ENCODE assay signal across 30 cellular contexts in the genomic region with DNA sequence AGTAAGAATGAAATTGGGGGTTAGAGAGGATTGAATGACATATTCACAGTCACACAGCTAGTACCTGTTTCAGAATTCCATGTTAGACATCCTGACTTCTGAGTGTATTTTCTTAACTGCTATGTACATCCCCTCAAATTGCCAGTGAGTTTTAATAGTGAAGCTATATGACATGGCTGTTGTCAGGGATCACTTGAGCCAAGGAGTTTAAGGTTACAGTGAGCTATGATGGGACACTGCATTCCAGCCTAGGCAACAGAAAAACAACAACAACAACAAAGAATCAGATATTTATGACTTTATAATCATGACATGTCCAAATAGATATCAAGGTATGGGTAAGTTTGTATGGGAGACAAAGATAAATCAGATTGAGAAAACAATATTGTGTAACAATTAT. TPM values are rescaled to one million over a fixed set of nuclear protein-coding genes. Genes with fewer than 3 reads are reported as not detected.
"Had no signal": no experiment of that assay in that cellular context is flagged by ENCODE, and none has a peak within 500 bp of the region (broad histone marks: within the 10 kb centered on the region; RNA-seq: fewer than 3 reads in every experiment).

No MANE protein-coding gene starts in this region.

- H3K4me1 ChIP-seq: body of pancreas, esophagus muscularis mucosa, foreskin keratinocyte, heart left ventricle had no signal

- H3K9me3 ChIP-seq: body of pancreas, esophagus muscularis mucosa, gastrocnemius medialis had no signal

- H3K9me3 Mint-ChIP-seq: activated CD8-positive, alpha-beta T cell treated with anti-CD3 and anti-CD28 coated beads for 36 hours; activated T-cell treated with anti-CD3 and anti-CD28 coated beads, Interleukin-2, amount 50 U/mL, for 4 hours; activated T-helper 17 cell treated with anti-CD3 and anti-CD28 coated beads, Interleukin-2, amount 50 U/mL, for 72 hours; effector memory CD8-positive, alpha-beta T cell had no signal

- H3K36me3 ChIP-seq: esophagus muscularis mucosa, gastrocnemius medialis, heart left ventricle had no signal

- H3K4me3 ChIP-seq: body of pancreas, esophagus muscularis mucosa, gastrocnemius medialis, heart left ventricle had no signal

- H3K27me3 Mint-ChIP-seq: activated CD8-positive, alpha-beta T cell treated with anti-CD3 and anti-CD28 coated beads for 36 hours; activated naive CD8-positive, alpha-beta T cell; activated T-helper 17 cell treated with anti-CD3 and anti-CD28 coated beads, Interleukin-2, amount 50 U/mL, for 72 hours; effector memory CD8-positive, alpha-beta T cell had no signal

- ATAC-seq: activated CD8-positive, alpha-beta T cell treated with anti-CD3 and anti-CD28 coated beads for 36 hours; activated T-cell treated with anti-CD3 and anti-CD28 coated beads, Interleukin-2, amount 50 U/mL, for 4 hours; activated T-helper 17 cell treated with anti-CD3 and anti-CD28 coated beads, Interleukin-2, amount 50 U/mL, for 72 hours; body of pancreas; effector memory CD8-positive, alpha-beta T cell; foreskin keratinocyte; heart left ventricle had no signal

- FAIRE-seq: colon had no signal

- H3K4me3 Mint-ChIP-seq: activated CD8-positive, alpha-beta T cell treated with anti-CD3 and anti-CD28 coated beads for 36 hours; activated naive CD8-positive, alpha-beta T cell; activated T-cell treated with anti-CD3 and anti-CD28 coated beads, Interleukin-2, amount 50 U/mL, for 4 hours; activated T-helper 17 cell treated with anti-CD3 and anti-CD28 coated beads, Interleukin-2, amount 50 U/mL, for 72 hours; effector memory CD8-positive, alpha-beta T cell had no signal

- H3K27ac ChIP-seq: body of pancreas, esophagus muscularis mucosa, foreskin keratinocyte, heart left ventricle had no signal

- DNase-seq: activated CD4-positive, alpha-beta T cell treated with anti-CD3 and anti-CD28 coated beads for 1 hour; activated CD4-positive, alpha-beta T cell treated with anti-CD3 and anti-CD28 coated beads for 4 hours; activated CD4-positive, alpha-beta T cell treated with anti-CD3 and anti-CD28 coated beads, Interleukin-2, amount 50 U/mL, for 1 hour; activated CD4-positive, alpha-beta T cell treated with anti-CD3 and anti-CD28 coated beads, Interleukin-2, amount 50 U/mL, for 48 hours; activated CD8-positive, alpha-beta memory T cell treated with anti-CD3 and anti-CD28 coated beads for 24 hours; activated CD8-positive, alpha-beta T cell treated with anti-CD3 and anti-CD28 coated beads for 36 hours; activated effector memory CD4-positive, alpha-beta T cell treated with Interleukin-2 at 50 U/mL for 16 hours; activated gamma-delta T cell treated with Interleukin-2 at 50 U/mL for 16 hours; activated naive CD4-positive, alpha-beta T cell treated with anti-CD3 and anti-CD28 coated beads, Interleukin-2, amount 50 U/mL, for 16 hours; activated naive CD4-positive, alpha-beta T cell treated with Interleukin-2 at 50 U/mL for 16 hours; activated T-cell treated with anti-CD3 and anti-CD28 coated beads, Interleukin-2, amount 50 U/mL, for 4 hours; amygdala; aorta; body of pancreas; caudate nucleus; cortex of kidney; dermis blood vessel endothelial cell; effector CD4-positive, alpha-beta T cell; effector memory CD8-positive, alpha-beta T cell; erythroblast; foreskin keratinocyte; gastrocnemius medialis; glutamatergic neuron; heart left ventricle; T-helper 2 cell had no signal

- H3K27me3 ChIP-seq: body of pancreas, esophagus muscularis mucosa, gastrocnemius medialis had no signal

- H3K27ac Mint-ChIP-seq: activated CD8-positive, alpha-beta T cell treated with anti-CD3 and anti-CD28 coated beads for 36 hours; activated naive CD8-positive, alpha-beta T cell; activated T-helper 17 cell treated with anti-CD3 and anti-CD28 coated beads, Interleukin-2, amount 50 U/mL, for 72 hours had no signal

RNA-seq across cellular contexts. Expression of a gene that starts 16.6 kb away (rescaled TPM):
- total RNA-seq: chondrocyte had no signal
